21 cellular contexts compared by ENCODE assay signal in genomic region chrX:68633981-68634380, GRCh38.
"Had no signal": no experiment of that assay in that cellular context is flagged by ENCODE, and none has a peak within 500 bp of the region (broad histone marks: within the 10 kb centered on the region; RNA-seq: fewer than 3 reads in every experiment).

No MANE protein-coding gene starts in this region.

- H3K27ac Mint-ChIP-seq: IgD-negative memory B cell had no signal

- H3K27ac ChIP-seq: HL-60, SJSA1, SK-N-MC had no signal

- H3K36me3 Mint-ChIP-seq: IgD-negative memory B cell had no signal

- H3K4me1 Mint-ChIP-seq: IgD-negative memory B cell had no signal

- H3K4me3 ChIP-seq: SJSA1, SK-N-MC had no signal

- FAIRE-seq: HTR-8/SVneo, RCC 7860 had no signal

- H3K9me3 ChIP-seq: SJSA1 had no signal

- DNase-seq: KBM-7, NCI-H1092, NCI-H1105 treated with DMSO at 0.1 percent for 48 hours, NCI-H1417 treated with DMSO at 0.1 percent for 48 hours, NCI-H187, NCI-H2029, NCI-H2081 treated with DMSO at 0.1 percent for 48 hours, NCI-H2171, NCI-H345, NCI-H446 treated with DMSO at 0.1 percent for 48 hours, NCI-H510A treated with DMSO at 0.1 percent for 48 hours, NCI-H526, Right ventricle myocardium superior, RPMI8226, SIG-M5 had no signal

- H3K27me3 ChIP-seq: SJSA1 had no signal

- H3K36me3 ChIP-seq: SJSA1 had no signal

- H3K4me3 Mint-ChIP-seq: IgD-negative memory B cell had no signal

- H3K9me3 Mint-ChIP-seq: IgD-negative memory B cell had no signal

- H3K4me1 ChIP-seq: SJSA1 had no signal
